10 cellular contexts compared by ENCODE assay signal in the genomic region with DNA sequence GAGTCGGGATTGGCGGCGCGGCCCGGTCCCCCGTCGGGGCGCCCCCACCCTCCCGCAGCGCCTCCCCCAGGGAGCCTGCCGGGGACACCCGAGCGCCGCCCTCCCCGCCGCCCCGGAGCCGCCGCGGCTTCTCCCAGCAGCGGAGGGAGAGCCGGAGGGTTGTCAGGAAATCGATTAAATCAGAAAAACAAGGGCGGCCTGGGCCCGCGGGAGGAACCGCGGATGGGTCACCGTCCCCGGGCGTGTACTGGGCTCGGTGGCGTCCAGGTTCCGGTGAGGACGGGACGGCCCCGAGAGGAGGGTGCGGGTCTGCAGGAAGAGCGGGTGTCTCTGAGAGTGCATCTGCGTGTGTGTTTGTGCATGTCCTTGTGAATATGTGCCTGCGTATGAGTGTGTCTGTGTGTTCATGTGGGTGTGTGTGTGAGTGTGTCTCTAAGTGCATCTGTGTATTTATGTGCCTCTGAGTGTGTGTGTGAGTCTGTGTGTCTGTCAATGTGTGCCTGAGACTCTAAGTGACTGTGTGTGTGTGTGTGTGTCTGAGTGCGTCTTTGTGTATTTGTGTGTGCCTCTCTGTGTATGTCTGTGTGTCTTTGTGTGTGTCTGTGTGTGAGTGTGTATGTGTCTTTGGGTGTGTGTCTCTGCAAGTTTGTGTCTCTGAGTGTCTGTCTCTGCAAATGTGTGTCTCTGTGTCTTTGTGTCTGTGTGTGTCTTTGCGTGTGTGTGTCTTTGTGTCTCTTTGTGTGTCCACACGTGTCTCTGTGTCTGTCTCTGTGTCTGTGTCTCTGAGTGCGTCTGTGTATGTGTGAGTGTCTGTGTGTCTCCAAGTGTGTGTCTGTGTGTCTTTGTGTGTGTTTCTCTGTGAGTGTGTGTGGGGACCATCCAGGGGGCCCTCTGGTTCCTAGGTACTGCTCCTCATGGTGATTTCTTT. TPM values are rescaled to one million over a fixed set of nuclear protein-coding genes. Genes with fewer than 3 reads are reported as not detected.
A peak's percentile ranks its signal among the peaks of the same experiment; 100 is the strongest.
DNase-seq lines count a peak whose midpoint lies in the region; ATAC-seq, FAIRE-seq and TF ChIP-seq lines count a peak whose summit lies in the region.
"Had no signal": no experiment of that assay in that cellular context is flagged by ENCODE, and none has a peak within 500 bp of the region (broad histone marks: within the 10 kb centered on the region; RNA-seq: fewer than 3 reads in every experiment).

No MANE protein-coding gene starts in this region.

- in situ Hi-C loops in Panc1 (cut with HindIII; ENCODE audit: low pct_unique_long_range_greater_than_20kb, low sequenced_read_pairs): no loop called here

- CTCF ChIA-PET in Panc1 (lab: Charles Lee): no interaction called here

- H3K4me3 Mint-ChIP-seq in stimulated activated memory B cell treated with anti-CD40 and anti-IgM and Interleukin-4, amounts not matched to agents 10 μg/mL and 1 μg/mL and 100 μg/mL, for 72 hours: no peak overlapping the region
- H3K4me3 Mint-ChIP-seq: activated naive CD4-positive, alpha-beta T cell treated with anti-CD3 and anti-CD28 coated beads, Interleukin-2, amount 50 U/mL, for 24 hours had no signal

- TF ChIP-seq CTCF in Panc1 (IDR thresholded peaks at IDR 0.05) (no peak), keratinocyte (optimal IDR thresholded peaks at IDR 0.05 in 1 of 3, IDR thresholded peaks at IDR 0.05 in 1 of 3, conservative IDR thresholded peaks at IDR 0.05 in 1 of 3; ENCODE audit: extremely low read depth in 1 of 3, insufficient read depth in 2 of 3, low read length in 3 of 3) (no peak)

- H3K27me3 Mint-ChIP-seq in stimulated activated memory B cell treated with anti-CD40 and anti-IgM and Interleukin-4, amounts not matched to agents 10 μg/mL and 1 μg/mL and 100 μg/mL, for 72 hours: no peaks in the 10 kb centered on the region
- H3K27me3 Mint-ChIP-seq: activated naive CD4-positive, alpha-beta T cell treated with anti-CD3 and anti-CD28 coated beads, Interleukin-2, amount 50 U/mL, for 24 hours had no signal

- no peaks in the 10 kb centered on the region for H3K4me1 Mint-ChIP-seq in stimulated activated memory B cell treated with anti-CD40 and anti-IgM and Interleukin-4, amounts not matched to agents 10 μg/mL and 1 μg/mL and 100 μg/mL, for 72 hours

- no peaks in the 10 kb centered on the region for H4K20me1 ChIP-seq in keratinocyte (ENCODE audit: control insufficient read depth, extremely low read depth, insufficient read depth, low read length)

- H3K36me3 Mint-ChIP-seq in stimulated activated memory B cell treated with anti-CD40 and anti-IgM and Interleukin-4, amounts not matched to agents 10 μg/mL and 1 μg/mL and 100 μg/mL, for 72 hours: no peaks in the 10 kb centered on the region

- peaks cover 3% of the 10 kb centered on the region for H3K9me1 ChIP-seq in keratinocyte (ENCODE audit: control insufficient read depth, extremely low read depth, insufficient read depth, low read length)

- H3K27ac ChIP-seq in Panc1 (ENCODE audit: low read length) (peak overlapping the region; percentile 80), angular gyrus (ENCODE audit: low read depth, low read length) (peak overlapping the region; percentile 34), keratinocyte (ENCODE audit: control insufficient read depth, insufficient read depth, low read length) (peak overlapping the region; percentile 87)

- no peak overlapping the region for H3K27ac Mint-ChIP-seq in stimulated activated memory B cell treated with anti-CD40 and anti-IgM and Interleukin-4, amounts not matched to agents 10 μg/mL and 1 μg/mL and 100 μg/mL, for 72 hours
- H3K27ac Mint-ChIP-seq: activated naive CD4-positive, alpha-beta T cell treated with anti-CD3 and anti-CD28 coated beads, Interleukin-2, amount 50 U/mL, for 24 hours had no signal

- peak overlapping the region; percentile 96 for H3K9ac ChIP-seq in keratinocyte (ENCODE audit: control insufficient read depth, extremely low read depth, insufficient read depth, low read length)

- intact Hi-C loops in Panc1 (cut with micrococcal nuclease; ENCODE audit: unreplicated experiment): no loop called here

- peaks cover 47% of the 10 kb centered on the region for H3K79me2 ChIP-seq in keratinocyte (ENCODE audit: control insufficient read depth, insufficient read depth, low read length)

- H3K36me3 ChIP-seq in Panc1 (ENCODE audit: control insufficient read depth, insufficient read depth, low read length) (no peaks in the 10 kb centered on the region; the same call in 1 of the 2 replicates), keratinocyte (ENCODE audit: control insufficient read depth in 2 of 2, extremely low read depth in 1 of 2, insufficient read depth in 2 of 2, low read length in 2 of 2) (peaks cover 4 to 10% of the 10 kb centered on the region in 2 experiments)

- H3K4me1 ChIP-seq in Panc1 (ENCODE audit: control insufficient read depth, insufficient read depth, low read length) (peaks cover 63% of the 10 kb centered on the region), keratinocyte (ENCODE audit: control insufficient read depth, extremely low read depth, insufficient read depth, low read length) (peaks cover 34% of the 10 kb centered on the region)

- H3K27me3 ChIP-seq in Panc1 (ENCODE audit: control insufficient read depth, insufficient read depth, low read length): no peaks in the 10 kb centered on the region
- H3K27me3 ChIP-seq in keratinocyte (ENCODE audit: control insufficient read depth, extremely low read depth, insufficient read depth, low read length): no peaks in the 10 kb centered on the region

- peak; percentile 58 for FAIRE-seq in keratinocyte (lab: Jason Lieb, UNC)
- FAIRE-seq: G401.6 had no signal

- peak; percentile 19 for DNase-seq in NCI-H345 (lab: John Stamatoyannopoulos, UW)
- DNase-seq in NCI-H345 treated with DMSO at 0.1 percent for 48 hours (lab: John Stamatoyannopoulos, UW; ENCODE audit: unreplicated experiment): no peak
- DNase-seq in Panc1 (ENCODE audit: low read depth, low spot score): no peak
- DNase-seq in keratinocyte (ENCODE audit: low read depth, low spot score): no peak
- DNase-seq in putamen (ENCODE audit: low spot score): no peak

- ATAC-seq in Panc1 (peak; percentile 25), HG02973 (IDR thresholded peaks at IDR 0.05; ENCODE audit: unreplicated experiment) (no peak)
- peak; percentile 45 for ATAC-seq in stimulated activated memory B cell treated with anti-CD40 and anti-IgM and Interleukin-4, amounts not matched to agents 10 μg/mL and 1 μg/mL and 100 μg/mL, for 72 hours

- peaks cover 3% of the 10 kb centered on the region for H3K9me3 Mint-ChIP-seq in stimulated activated memory B cell treated with anti-CD40 and anti-IgM and Interleukin-4, amounts not matched to agents 10 μg/mL and 1 μg/mL and 100 μg/mL, for 72 hours
- H3K9me3 Mint-ChIP-seq: activated naive CD4-positive, alpha-beta T cell treated with anti-CD3 and anti-CD28 coated beads, Interleukin-2, amount 50 U/mL, for 24 hours had no signal

- H3K9me3 ChIP-seq in Panc1 (ENCODE audit: control insufficient read depth, insufficient read depth, low read depth, low read length): no peaks in the 10 kb centered on the region; the same call in 1 of the 2 replicates
- no peaks in the 10 kb centered on the region for H3K9me3 ChIP-seq in keratinocyte (ENCODE audit: control insufficient read depth, low read depth, low read length)

- peak overlapping the region; percentile 97 for H3K4me2 ChIP-seq in keratinocyte (ENCODE audit: control insufficient read depth, extremely low read depth, insufficient read depth, low read depth, low read length)

- POLR2A ChIA-PET in Panc1 (lab: Charles Lee): no interaction called here

- H3K4me3 ChIP-seq in Panc1 (ENCODE audit: low read depth in 2 of 2, low read length in 2 of 2) (peak overlapping the region; percentile 62 to 96), keratinocyte (ENCODE audit: control insufficient read depth in 2 of 3, extremely low read depth in 1 of 3, insufficient read depth in 2 of 3, low read depth in 1 of 3, low read length in 3 of 3) (peak overlapping the region; percentile 60 to 99 (median 67))

- peak overlapping the region; percentile 63 for H2AFZ ChIP-seq in keratinocyte (ENCODE audit: control insufficient read depth, low read length)

- dilution Hi-C loops in keratinocyte (cut with MboI; ENCODE audit: extremely low pct_ligation_motif_present, low sequenced_read_pairs): no loop called here

- BruUV-seq in Panc1 (replicated peaks; lab: Mats Ljungman, UMichigan): TSS peak; percentile 70

RNA-seq across cellular contexts. Expression of a gene that starts 1.1 kb away (rescaled TPM):
- 73.7 TPM for total RNA-seq in Panc1 (2021; ENCODE audit: unreplicated experiment)
- polyA plus RNA-seq in Panc1 (2012; ENCODE audit: insufficient read length): 59.2 TPM
- 16.9 to 43.2 TPM (median 19.8 TPM) in 3 replicates for polyA plus RNA-seq in keratinocyte
- 19.8 TPM for polyA plus RNA-seq in keratinocyte (2011; ENCODE audit: low read depth)
- polyA plus RNA-seq in keratinocyte (2011; cell fraction: cytosol; rRNA removed): 12.1 and 17.8 TPM in 2 replicates
- polyA plus RNA-seq in keratinocyte (2011; cell fraction: nucleus; rRNA removed): 19.7 and 26.5 TPM in 2 replicates
- 18.5 and 23.4 TPM in 2 replicates for polyA plus RNA-seq in keratinocyte (2012; ENCODE audit: low replicate concordance)
- 14.3 to 41.7 TPM (median 16.8 TPM) in 3 replicates for polyA minus RNA-seq in keratinocyte
- 18.4 TPM for polyA minus RNA-seq in keratinocyte (2011; cell fraction: cytosol; rRNA and poly(A)+ RNA removed)
- polyA minus RNA-seq in keratinocyte (2011; cell fraction: nucleus; rRNA and poly(A)+ RNA removed): 19.2 and 24.3 TPM in 2 replicates

RNA-seq across cellular contexts. Expression of a gene that starts 59.2 kb away (rescaled TPM):
- 23.5 TPM for total RNA-seq in Panc1 (2021; ENCODE audit: unreplicated experiment)
- polyA plus RNA-seq in Panc1 (2012; ENCODE audit: insufficient read length): 17.7 TPM
- polyA plus RNA-seq in keratinocyte: 3.3 to 4.5 TPM (median 4.4 TPM) in 3 replicates
- 1.2 TPM for polyA plus RNA-seq in keratinocyte (2011; ENCODE audit: low read depth)
- polyA plus RNA-seq in keratinocyte (2011; cell fraction: cytosol; rRNA removed): 2.1 TPM in 2 replicates
- 13.8 and 18.0 TPM in 2 replicates for polyA plus RNA-seq in keratinocyte (2011; cell fraction: nucleus; rRNA removed)
- polyA plus RNA-seq in keratinocyte (2012; ENCODE audit: low replicate concordance): 4.2 and 5.5 TPM in 2 replicates
- polyA minus RNA-seq in keratinocyte: 4.9 to 10.6 TPM (median 6.0 TPM) in 3 replicates
- polyA minus RNA-seq in keratinocyte (2011; cell fraction: cytosol; rRNA and poly(A)+ RNA removed): 4.6 TPM
- polyA minus RNA-seq in keratinocyte (2011; cell fraction: nucleus; rRNA and poly(A)+ RNA removed): 12.8 and 18.5 TPM in 2 replicates

Comparison
In these comparisons a context has a peak if more than half of its experiments do, and no peak if none do; other contexts are left out.
1. H3K27ac ChIP-seq: peak in every context shown above with its lines; median percentile 87 in keratinocyte; 80 in Panc1; 34 in angular gyrus.